Comparison of ENCODE assay signal across 12 cellular contexts in genomic region chr12:4700621-4701026, GRCh38. TPM values are rescaled to one million over a fixed set of nuclear protein-coding genes. Genes with fewer than 3 reads are reported as not detected.
DNase-seq lines count a peak whose midpoint lies in the region; ATAC-seq and TF ChIP-seq lines count a peak whose summit lies in the region.
"Had no signal": no experiment of that assay in that cellular context is flagged by ENCODE, and none has a peak within 500 bp of the region (broad histone marks: within the 10 kb centered on the region; RNA-seq: fewer than 3 reads in every experiment).

No MANE protein-coding gene starts in this region.

- no peaks in the 10 kb centered on the region for H3F3A ChIP-seq in GM23338 (replicated peaks; ENCODE audit: low read depth)

- ATAC-seq in GM23338 (peak; percentile 72), HG03457 (IDR thresholded peaks at IDR 0.05; ENCODE audit: unreplicated experiment) (no peak)

- no peak overlapping the region for H2AFZ ChIP-seq in GM23338

- H3K27me3 ChIP-seq in GM23338 (ENCODE audit: insufficient read depth), result no peaks in the 10 kb centered on the region
- no peaks in the 10 kb centered on the region for H3K27me3 ChIP-seq in right atrium auricular region
- no peaks in the 10 kb centered on the region for H3K27me3 ChIP-seq in sigmoid colon

- H3K27me3 Mint-ChIP-seq in GM23338 (ENCODE audit: insufficient read depth, low read depth, poor library complexity) (peaks cover 2% of the 10 kb centered on the region), CD14-positive monocyte (ENCODE audit: low read depth in 3 of 3) (peaks cover 2 to 5% (median 3%) of the 10 kb centered on the region in 3 donors)

- 0 out of 2 replicates have a peak, but pooled peaks cover 4% of the 10 kb centered on the region for H3K9me2 ChIP-seq in GM23338 (ENCODE audit: insufficient read depth)

- H3K27ac Mint-ChIP-seq in GM23338 (no peak overlapping the region; the same call in 1 of the 2 replicates), CD14-positive monocyte (no peak overlapping the region)

- no peaks in the 10 kb centered on the region for H4K20me1 ChIP-seq in GM23338 (replicated peaks; ENCODE audit: insufficient read depth)

- H3K4me3 ChIP-seq in GM23338, result no peak overlapping the region
- peak overlapping the region; percentile 15 to 26 for H3K4me3 ChIP-seq in right atrium auricular region
- H3K4me3 ChIP-seq in sigmoid colon, result peak overlapping the region in 1 of 4 donors; percentile 4

- H3K27ac ChIP-seq in GM23338 (ENCODE audit: low read depth) (no peak overlapping the region), right atrium auricular region (peak overlapping the region; percentile 62 to 63), sigmoid colon (peak overlapping the region; percentile 37 to 67 (median 54))
- H3K27ac ChIP-seq: KMS-11, neutrophil had no signal

- H3K79me2 ChIP-seq in GM23338 (replicated peaks; ENCODE audit: insufficient read depth), result no peaks in the 10 kb centered on the region

- TF ChIP-seq POLR2A in sigmoid colon (IDR thresholded peaks at IDR 0.05), result no peak

- no peak overlapping the region for H3K4me2 ChIP-seq in GM23338
- H3K4me2 ChIP-seq: KMS-11 had no signal

- DNase-seq in GM23338 (ENCODE audit: low spot score) (peak; percentile 55), anterior cingulate cortex (lab: John Stamatoyannopoulos, UW) (peak in 37 of 58 donors; percentile 3 to 62 (median 23)), right atrium auricular region (ENCODE audit: low spot score) (peak; percentile 85), sigmoid colon (peak; percentile 94), CD14-positive monocyte (ENCODE audit: low spot score) (no peak), GDM1 (lab: John Stamatoyannopoulos, UW) (no peak)
- no peak for DNase-seq in activated CD4-positive, alpha-beta T cell treated with anti-CD3 and anti-CD28 coated beads, Interleukin-2, amount 50 U/mL, for 4 hours
- DNase-seq: activated naive CD4-positive, alpha-beta T cell treated with anti-CD3 and anti-CD28 coated beads, Interleukin-2, amount 50 U/mL, for 16 hours; SHP77 treated with DMSO at 0.1 percent for 48 hours had no signal

- H3K36me3 Mint-ChIP-seq in GM23338 (ENCODE audit: low read depth), result peaks cover 14% of the 10 kb centered on the region; the same call in 2 of the 3 replicates
- H3K36me3 Mint-ChIP-seq in CD14-positive monocyte, result peaks cover 9 to 19% of the 10 kb centered on the region in 2 donors

- no peaks in the 10 kb centered on the region for H3K9me3 Mint-ChIP-seq in GM23338
- peaks cover 0 to 7% (median 0%) of the 10 kb centered on the region in 7 donors for H3K9me3 Mint-ChIP-seq in CD14-positive monocyte

- H3K9me3 ChIP-seq in right atrium auricular region, result no peaks in the 10 kb centered on the region
- no peaks in the 10 kb centered on the region for H3K9me3 ChIP-seq in sigmoid colon
- H3K9me3 ChIP-seq: neutrophil had no signal

- TF ChIP-seq EP300 in sigmoid colon (IDR thresholded peaks at IDR 0.05), result no peak

- WGBS in sigmoid colon, 2 donors, result 84 to 86% methylated on average over 10 of the region's 10 CpGs

- H3K4me1 Mint-ChIP-seq in GM23338 (peaks cover 5% of the 10 kb centered on the region; the same call in 2 of the 3 replicates), CD14-positive monocyte (no peaks in the 10 kb centered on the region)

- TF ChIP-seq CTCF in GM23338 (conservative IDR thresholded peaks at IDR 0.05; ENCODE audit: low read depth in 2 of 2) (no peak), right atrium auricular region (IDR thresholded peaks at IDR 0.05) (no peak), sigmoid colon (IDR thresholded peaks at IDR 0.05) (no peak), CD14-positive monocyte (IDR thresholded peaks at IDR 0.05) (no peak)

- H3K36me3 ChIP-seq in GM23338 (ENCODE audit: insufficient read depth), result 0 out of 2 replicates have a peak, but pooled peaks cover 5% of the 10 kb centered on the region
- H3K36me3 ChIP-seq in right atrium auricular region, result no peaks in the 10 kb centered on the region
- no peaks in the 10 kb centered on the region for H3K36me3 ChIP-seq in sigmoid colon
- H3K36me3 ChIP-seq: neutrophil had no signal

- H3K4me1 ChIP-seq in GM23338 (ENCODE audit: insufficient read depth), result no peaks in the 10 kb centered on the region
- no peaks in the 10 kb centered on the region for H3K4me1 ChIP-seq in right atrium auricular region
- H3K4me1 ChIP-seq in sigmoid colon, result no peaks in the 10 kb centered on the region

- intact Hi-C loops in sigmoid colon (cut with DNase I) (no loop called here), CD14-positive monocyte (cut with micrococcal nuclease) (no loop called here)

- H3K4me3 Mint-ChIP-seq in GM23338 (no peak overlapping the region), CD14-positive monocyte (no peak overlapping the region)

TF ChIP-seq in GM23338, 12 proteins besides CTCF, POLR2A, EP300 and RAD21:
- TF ChIP-seq, protein P1, sequence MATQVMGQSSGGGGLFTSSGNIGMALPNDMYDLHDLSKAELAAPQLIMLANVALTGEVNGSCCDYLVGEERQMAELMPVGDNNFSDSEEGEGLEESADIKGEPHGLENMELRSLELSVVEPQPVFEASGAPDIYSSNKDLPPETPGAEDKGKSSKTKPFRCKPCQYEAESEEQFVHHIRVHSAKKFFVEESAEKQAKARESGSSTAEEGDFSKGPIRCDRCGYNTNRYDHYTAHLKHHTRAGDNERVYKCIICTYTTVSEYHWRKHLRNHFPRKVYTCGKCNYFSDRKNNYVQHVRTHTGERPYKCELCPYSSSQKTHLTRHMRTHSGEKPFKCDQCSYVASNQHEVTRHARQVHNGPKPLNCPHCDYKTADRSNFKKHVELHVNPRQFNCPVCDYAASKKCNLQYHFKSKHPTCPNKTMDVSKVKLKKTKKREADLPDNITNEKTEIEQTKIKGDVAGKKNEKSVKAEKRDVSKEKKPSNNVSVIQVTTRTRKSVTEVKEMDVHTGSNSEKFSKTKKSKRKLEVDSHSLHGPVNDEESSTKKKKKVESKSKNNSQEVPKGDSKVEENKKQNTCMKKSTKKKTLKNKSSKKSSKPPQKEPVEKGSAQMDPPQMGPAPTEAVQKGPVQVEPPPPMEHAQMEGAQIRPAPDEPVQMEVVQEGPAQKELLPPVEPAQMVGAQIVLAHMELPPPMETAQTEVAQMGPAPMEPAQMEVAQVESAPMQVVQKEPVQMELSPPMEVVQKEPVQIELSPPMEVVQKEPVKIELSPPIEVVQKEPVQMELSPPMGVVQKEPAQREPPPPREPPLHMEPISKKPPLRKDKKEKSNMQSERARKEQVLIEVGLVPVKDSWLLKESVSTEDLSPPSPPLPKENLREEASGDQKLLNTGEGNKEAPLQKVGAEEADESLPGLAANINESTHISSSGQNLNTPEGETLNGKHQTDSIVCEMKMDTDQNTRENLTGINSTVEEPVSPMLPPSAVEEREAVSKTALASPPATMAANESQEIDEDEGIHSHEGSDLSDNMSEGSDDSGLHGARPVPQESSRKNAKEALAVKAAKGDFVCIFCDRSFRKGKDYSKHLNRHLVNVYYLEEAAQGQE (IDR thresholded peaks at IDR 0.05; ENCODE audit: unreplicated experiment), result no peak

RNA-seq across cellular contexts. Expression of gene GALNT8, which starts 19.6 kb away (rescaled TPM):
- 7.7 and 8.4 TPM in 2 replicates for total RNA-seq in GM23338 (2014; rRNA removed; shearing (Covaris generic))
- polyA plus RNA-seq in GM23338 (2016; fragmentation: Nextera tagmentation; extraction: Ambion mirVana) (3.8 and 5.4 TPM in 2 replicates), sigmoid colon (1 to 10 TPM; 2.8 to 8.1 (median 3.6) TPM), CD14-positive monocyte (under 1 TPM in 1 of 2 donors, not detected in 1; 0.04 TPM)
- total RNA-seq in right atrium auricular region (1 to 10 TPM; 2.0 to 3.8 TPM), sigmoid colon (1 to 10 TPM; 1.1 to 3.6 (median 1.6) TPM)

RNA-seq across cellular contexts. Expression of gene NDUFA9, which starts 51.7 kb away (rescaled TPM):
- total RNA-seq in GM23338 (2014; rRNA removed; shearing (Covaris generic)), result 17.8 and 35.4 TPM in 2 replicates
- polyA plus RNA-seq in GM23338 (2016; fragmentation: Nextera tagmentation; extraction: Ambion mirVana) (71.0 and 79.8 TPM in 2 replicates), sigmoid colon (10 to 100 TPM; 52.2 to 99.8 (median 69.1) TPM), CD14-positive monocyte (100 to 1,000 TPM; 136 to 200 TPM)
- total RNA-seq in right atrium auricular region (10 to 100 TPM; 40.0 to 90.3 TPM), sigmoid colon (10 to 100 TPM; 21.3 to 41.1 (median 38.7) TPM)

RNA-seq across cellular contexts. Expression of gene AKAP3, which starts 51.8 kb away (rescaled TPM):
- 1.9 and 3.2 TPM in 2 replicates for total RNA-seq in GM23338 (2014; rRNA removed; shearing (Covaris generic))
- polyA plus RNA-seq in GM23338 (2016; fragmentation: Nextera tagmentation; extraction: Ambion mirVana) (1.3 and 1.4 TPM in 2 replicates), sigmoid colon (1 to 10 TPM; 1.3 to 2.4 (median 1.4) TPM), CD14-positive monocyte (not detected)
- total RNA-seq in right atrium auricular region (1 to 10 TPM in 1 of 2 donors, under 1 TPM in 1; 0.79 to 7.1 TPM), sigmoid colon (1 to 10 TPM in 1 of 4 donors, under 1 TPM in 3; 0.36 to 1.6 (median 0.91) TPM)

Comparison
In these comparisons a context has a peak if more than half of its experiments do, and no peak if none do; other contexts are left out.
1. DNase-seq: peak in GM23338 (single experiment), anterior cingulate cortex (37 of 58), right atrium auricular region (single experiment) and sigmoid colon (single experiment); none in activated CD4-positive, alpha-beta T cell treated with anti-CD3 and anti-CD28 coated beads, Interleukin-2, amount 50 U/mL, for 4 hours (0 of 2), CD14-positive monocyte (single experiment) and GDM1 (single experiment).